15 cellular contexts compared by ENCODE assay signal in the genomic region with DNA sequence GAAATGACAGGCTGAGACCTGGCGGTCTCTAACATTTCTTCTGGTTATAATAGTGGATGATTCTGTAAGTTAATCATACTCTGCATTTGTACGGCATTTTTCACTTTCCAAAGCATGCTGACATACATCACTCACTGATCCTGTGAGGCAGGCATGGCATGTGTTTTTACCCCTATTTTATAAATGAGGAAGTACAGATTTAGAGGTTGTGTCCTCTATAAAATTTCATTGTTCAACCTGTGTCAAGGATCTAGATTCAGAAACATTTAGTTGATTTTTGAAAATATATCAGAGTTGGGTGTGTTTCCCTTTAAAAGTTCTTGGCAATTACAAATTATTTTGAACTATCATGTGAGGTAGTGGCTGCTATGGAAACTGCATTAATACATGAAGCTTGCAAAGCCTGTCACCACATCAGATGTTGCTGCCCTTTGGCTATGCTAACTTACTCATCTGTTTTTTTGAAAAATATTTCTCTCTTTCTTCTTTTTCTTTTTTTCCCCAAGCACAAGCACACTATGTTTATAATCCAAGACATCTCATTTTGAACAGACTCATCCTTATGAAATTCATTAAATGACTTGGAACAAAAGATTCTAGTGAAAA.
DNase-seq lines count a peak whose midpoint lies in the region; ATAC-seq, FAIRE-seq and TF ChIP-seq lines count a peak whose summit lies in the region.
"Had no signal": no experiment of that assay in that cellular context is flagged by ENCODE, and none has a peak within 500 bp of the region (broad histone marks: within the 10 kb centered on the region; RNA-seq: fewer than 3 reads in every experiment).

No MANE protein-coding gene starts in this region.

- H3K9me2 ChIP-seq in SK-N-SH, result no peaks in the 10 kb centered on the region

- intact Hi-C loops in kidney (cut with DNase I), result no loop called here

- 84% methylated on average over 2 of the region's 2 CpGs for WGBS in SK-N-SH (ENCODE audit: low lambda C conversion rate)

- no peaks in the 10 kb centered on the region for H3K79me2 ChIP-seq in SK-N-SH (ENCODE audit: insufficient read depth)
- no peaks in the 10 kb centered on the region for H3K79me2 ChIP-seq in fibroblast of lung (ENCODE audit: control insufficient read depth, insufficient read depth, low read length)

- H2AFZ ChIP-seq in SK-N-SH (ENCODE audit: low read depth), result no peak overlapping the region
- peak overlapping the region; percentile 15 for H2AFZ ChIP-seq in fibroblast of lung (ENCODE audit: low read length)

- TF ChIP-seq RAD21 in SK-N-SH (IDR thresholded peaks at IDR 0.05; ENCODE audit: low read length), result no peak

- POLR2A ChIA-PET in SK-N-SH (lab: Yijun Ruan, JAX), result no interaction called here

- H3K27ac ChIP-seq in SK-N-SH (ENCODE audit: low read depth in 2 of 2, low read length in 1 of 2) (peak overlapping the region in 1 of 2 experiments; percentile 55; a peak in 2 of 4 replicates), fibroblast of lung (ENCODE audit: insufficient read depth, low read length) (peak overlapping the region; percentile 31), kidney (ENCODE audit: low read depth in 2 of 2, low read length in 2 of 2) (no peak overlapping the region)
- H3K27ac ChIP-seq: gastrocnemius medialis, left ventricle myocardium inferior, pancreas had no signal

- H3K9me3 ChIP-seq in SK-N-SH (no peaks in the 10 kb centered on the region), fibroblast of lung (ENCODE audit: control insufficient read depth, insufficient read depth, low read depth, low read length) (no peaks in the 10 kb centered on the region), kidney (ENCODE audit: control insufficient read depth in 1 of 2, low read length in 2 of 2) (no peaks in the 10 kb centered on the region)
- H3K9me3 ChIP-seq: gastrocnemius medialis, left ventricle myocardium inferior, MG63, pancreas had no signal

- peaks cover 6 to 8% of the 10 kb centered on the region in 2 experiments; a peak in 3 of 4 replicates for H3K4me1 ChIP-seq in SK-N-SH (ENCODE audit: control insufficient read depth in 1 of 2, insufficient read depth in 2 of 2, low read depth in 1 of 2, low read length in 1 of 2)
- H3K4me1 ChIP-seq in fibroblast of lung (ENCODE audit: control insufficient read depth, extremely low read depth, insufficient read depth, low read length), result peaks cover 2% of the 10 kb centered on the region
- H3K4me1 ChIP-seq in kidney (ENCODE audit: control insufficient read depth in 1 of 2, insufficient read depth in 1 of 2, low read depth in 1 of 2, low read length in 2 of 2), result peaks cover 0 to 2% of the 10 kb centered on the region in 2 donors
- H3K4me1 ChIP-seq: pancreas had no signal

- TF ChIP-seq CTCF in SK-N-SH (IDR thresholded peaks at IDR 0.05) (no peak), fibroblast of lung (conservative IDR thresholded peaks at IDR 0.05 in 1 of 2, IDR thresholded peaks at IDR 0.05 in 1 of 2; ENCODE audit: low read depth in 1 of 2, low read length in 2 of 2) (no peak), kidney (IDR thresholded peaks at IDR 0.05; ENCODE audit: borderline replicate concordance, extremely low read depth, insufficient read depth) (no peak)

- TF ChIP-seq EP300 in SK-N-SH (IDR thresholded peaks at IDR 0.05; ENCODE audit: borderline replicate concordance in 1 of 2, low read depth in 1 of 2, low read length in 1 of 2), result no peak

- H3K9ac ChIP-seq in SK-N-SH (no peak overlapping the region), fibroblast of lung (ENCODE audit: insufficient read depth, low read length) (no peak overlapping the region), kidney (ENCODE audit: low read length in 2 of 2) (no peak overlapping the region)

- CTCF ChIA-PET in SK-N-SH (lab: Yijun Ruan, JAX), result interaction anchor here (1.3 kb wide), 1 partner anchor 121 kb away, joined by 3 read pairs; no protein-coding TSS in a partner anchor

- H3K4me2 ChIP-seq in SK-N-SH (no peak overlapping the region), fibroblast of lung (ENCODE audit: extremely low read depth, insufficient read depth, low read length) (no peak overlapping the region)

- no peak for FAIRE-seq in kidney (lab: Jason Lieb, UNC)

- DNase-seq in HCEC 1CT (peak; percentile 71), SK-N-SH (peak; percentile 15), fibroblast of lung (ENCODE audit: low read depth in 2 of 2) (peak; percentile 56 to 87), renal cortical epithelial cell (ENCODE audit: low read depth) (peak; percentile 81), kidney (no peak)
- DNase-seq: activated B cell treated with CpG ODN at 0.5 μM for 24 hours; activated T-cell treated with anti-CD3 and anti-CD28 coated beads, Interleukin-2, amount 50 U/mL, for 4 hours; gastrocnemius medialis; left ventricle myocardium inferior; MG63; pancreas; SHP77 treated with DMSO at 0.1 percent for 48 hours; stimulated activated CD4-positive, alpha-beta T cell treated with anti-CD3 and anti-CD28 coated beads, Interleukin-2, amount 100 ng/mL, for 48 hours had no signal

- H4K20me1 ChIP-seq in SK-N-SH (ENCODE audit: insufficient read depth) (no peaks in the 10 kb centered on the region), fibroblast of lung (ENCODE audit: control insufficient read depth, extremely low read depth, insufficient read depth, low read length) (no peaks in the 10 kb centered on the region)

- H3K27me3 ChIP-seq in SK-N-SH (ENCODE audit: insufficient read depth), result no peaks in the 10 kb centered on the region
- no peaks in the 10 kb centered on the region for H3K27me3 ChIP-seq in fibroblast of lung (ENCODE audit: control insufficient read depth, insufficient read depth, low read length)
- H3K27me3 ChIP-seq: gastrocnemius medialis, MG63, pancreas had no signal

- H3K36me3 ChIP-seq in SK-N-SH (replicated peaks in 1 of 2; ENCODE audit: control insufficient read depth in 1 of 2, insufficient read depth in 2 of 2, low read length in 1 of 2) (no peaks in the 10 kb centered on the region), fibroblast of lung (ENCODE audit: control insufficient read depth, insufficient read depth, low read length) (no peaks in the 10 kb centered on the region), kidney (ENCODE audit: control insufficient read depth in 1 of 2, insufficient read depth in 2 of 2, low read length in 2 of 2) (no peaks in the 10 kb centered on the region)
- H3K36me3 ChIP-seq: gastrocnemius medialis, left ventricle myocardium inferior, MG63, pancreas had no signal

- H3F3A ChIP-seq in SK-N-SH (replicated peaks; ENCODE audit: insufficient read depth), result peaks cover under 1% of the 10 kb centered on the region

- ATAC-seq in GM21367 (IDR thresholded peaks at IDR 0.05; ENCODE audit: unreplicated experiment) (no peak), HG03139 (IDR thresholded peaks at IDR 0.05; ENCODE audit: unreplicated experiment) (no peak)
- ATAC-seq: activated T-cell treated with anti-CD3 and anti-CD28 coated beads, Interleukin-2, amount 50 U/mL, for 4 hours; gastrocnemius medialis had no signal

- H3K4me3 ChIP-seq in SK-N-SH (ENCODE audit: low read depth in 2 of 2, low read length in 1 of 2), result no peak overlapping the region
- no peak overlapping the region for H3K4me3 ChIP-seq in fibroblast of lung (replicated peaks in 1 of 4; ENCODE audit: control extremely low read depth in 1 of 4, insufficient read depth in 1 of 4, low read depth in 3 of 4, low read length in 4 of 4)
- H3K4me3 ChIP-seq in kidney (ENCODE audit: low read length in 2 of 2), result no peak overlapping the region
- H3K4me3 ChIP-seq: gastrocnemius medialis, left ventricle myocardium inferior, MG63, pancreas had no signal

TF ChIP-seq in SK-N-SH, 30 proteins besides CTCF, POLR2A, EP300 and RAD21:
- TF ChIP-seq, protein P1, sequence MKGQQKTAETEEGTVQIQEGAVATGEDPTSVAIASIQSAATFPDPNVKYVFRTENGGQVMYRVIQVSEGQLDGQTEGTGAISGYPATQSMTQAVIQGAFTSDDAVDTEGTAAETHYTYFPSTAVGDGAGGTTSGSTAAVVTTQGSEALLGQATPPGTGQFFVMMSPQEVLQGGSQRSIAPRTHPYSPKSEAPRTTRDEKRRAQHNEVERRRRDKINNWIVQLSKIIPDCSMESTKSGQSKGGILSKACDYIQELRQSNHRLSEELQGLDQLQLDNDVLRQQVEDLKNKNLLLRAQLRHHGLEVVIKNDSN (IDR thresholded peaks at IDR 0.05; ENCODE audit: borderline replicate concordance, low read depth), result 0 out of 2 replicates have a peak, but pooled peaks have one; percentile 20
- TF ChIP-seq, protein P2, sequence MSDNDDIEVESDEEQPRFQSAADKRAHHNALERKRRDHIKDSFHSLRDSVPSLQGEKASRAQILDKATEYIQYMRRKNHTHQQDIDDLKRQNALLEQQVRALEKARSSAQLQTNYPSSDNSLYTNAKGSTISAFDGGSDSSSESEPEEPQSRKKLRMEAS (IDR thresholded peaks at IDR 0.05; ENCODE audit: low read depth), result no peak
- no peak for TF ChIP-seq MXI1 (IDR thresholded peaks at IDR 0.05; ENCODE audit: low read depth, low read length)
- no peak for TF ChIP-seq GABPA (IDR thresholded peaks at IDR 0.05; ENCODE audit: low read depth)
- TF ChIP-seq, protein P3, sequence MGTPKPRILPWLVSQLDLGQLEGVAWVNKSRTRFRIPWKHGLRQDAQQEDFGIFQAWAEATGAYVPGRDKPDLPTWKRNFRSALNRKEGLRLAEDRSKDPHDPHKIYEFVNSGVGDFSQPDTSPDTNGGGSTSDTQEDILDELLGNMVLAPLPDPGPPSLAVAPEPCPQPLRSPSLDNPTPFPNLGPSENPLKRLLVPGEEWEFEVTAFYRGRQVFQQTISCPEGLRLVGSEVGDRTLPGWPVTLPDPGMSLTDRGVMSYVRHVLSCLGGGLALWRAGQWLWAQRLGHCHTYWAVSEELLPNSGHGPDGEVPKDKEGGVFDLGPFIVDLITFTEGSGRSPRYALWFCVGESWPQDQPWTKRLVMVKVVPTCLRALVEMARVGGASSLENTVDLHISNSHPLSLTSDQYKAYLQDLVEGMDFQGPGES (IDR thresholded peaks at IDR 0.05; ENCODE audit: low read depth, low read length), result no peak
- no peak for TF ChIP-seq JUND (IDR thresholded peaks at IDR 0.05)
- TF ChIP-seq NRF1 (IDR thresholded peaks at IDR 0.05; ENCODE audit: low read depth, low read length), result no peak
- no peak for TF ChIP-seq TEAD4 (IDR thresholded peaks at IDR 0.05; ENCODE audit: borderline replicate concordance, insufficient read depth)
- TF ChIP-seq TAF1 (IDR thresholded peaks at IDR 0.05; ENCODE audit: borderline replicate concordance, low read depth, low read length), result no peak
- peak; percentile 62; the same call in 1 of the 2 replicates for TF ChIP-seq RFX5 (IDR thresholded peaks at IDR 0.05; ENCODE audit: low read length)
